In genomic region chr2:64065516-64065915, GRCh38 we compare ENCODE assay signal across 1 cellular context.
TF ChIP-seq lines count a peak whose summit lies in the region.

No MANE protein-coding gene starts in this region.

TF ChIP-seq in endothelial cell of umbilical vein, 7 proteins besides CTCF, POLR2A, EP300 and RAD21:
- TF ChIP-seq JUN (IDR thresholded peaks at IDR 0.05; ENCODE audit: borderline replicate concordance, insufficient read depth, insufficient read length, low read depth) (no peak), MAX (IDR thresholded peaks at IDR 0.05; ENCODE audit: insufficient read depth, insufficient read length) (no peak), GATA2 (IDR thresholded peaks at IDR 0.05; ENCODE audit: insufficient read depth, insufficient read length, low read depth, low read length) (no peak), MYC (IDR thresholded peaks at IDR 0.05; ENCODE audit: low read depth, low read length) (no peak), EZH2 (IDR thresholded peaks at IDR 0.05; ENCODE audit: borderline replicate concordance, low read depth, low read length, severe bottlenecking) (no peak), FOS (IDR thresholded peaks at IDR 0.05; ENCODE audit: borderline replicate concordance, insufficient read depth, low read length) (no peak), POLR2AphosphoS5 (IDR thresholded peaks at IDR 0.05; ENCODE audit: insufficient read depth, low read depth, low read length) (no peak)
